ENCODE assay signal across 15 cellular contexts in the genomic region with DNA sequence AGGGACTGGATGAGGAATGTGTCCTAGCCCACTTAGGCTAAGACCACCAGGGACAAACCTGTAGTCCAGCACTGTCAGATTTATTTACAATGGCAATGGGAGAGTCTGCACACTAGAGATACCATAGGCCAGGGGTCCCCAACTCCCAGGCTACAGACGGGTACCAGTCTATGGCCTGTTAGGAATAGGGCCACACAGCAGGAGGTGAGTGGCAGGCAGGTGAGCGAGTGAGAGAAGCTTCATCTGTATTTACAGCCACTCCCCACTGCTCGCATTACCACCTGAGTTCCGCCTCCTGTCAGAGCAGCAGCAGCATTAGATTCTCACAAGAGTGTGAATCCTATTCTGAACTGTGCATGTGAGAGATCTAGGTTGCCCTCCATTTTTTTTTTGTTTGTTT. TPM values are rescaled to one million over a fixed set of nuclear protein-coding genes. Genes with fewer than 3 reads are reported as not detected.
DNase-seq lines count a peak whose midpoint lies in the region; ATAC-seq, FAIRE-seq and TF ChIP-seq lines count a peak whose summit lies in the region.
"Had no signal": no experiment of that assay in that cellular context is flagged by ENCODE, and none has a peak within 500 bp of the region (broad histone marks: within the 10 kb centered on the region; RNA-seq: fewer than 3 reads in every experiment).

No MANE protein-coding gene starts in this region.

- CTCF ChIA-PET in CD4-positive, alpha-beta memory T cell (lab: Charles Lee; ENCODE audit: partially characterized antibody), result no interaction called here

- no peak overlapping the region for H3K27ac ChIP-seq in CD4-positive, CD25-positive, alpha-beta regulatory T cell (ENCODE audit: insufficient read depth, low read length, poor library complexity, severe bottlenecking)
- H3K27ac ChIP-seq in CD4-positive, alpha-beta memory T cell (ENCODE audit: low read depth, low read length), result no peak overlapping the region
- H3K27ac ChIP-seq: BLaER1, left lung, psoas muscle had no signal

- peaks cover 6% of the 10 kb centered on the region for H3K36me3 Mint-ChIP-seq in CD4-positive, CD25-positive, alpha-beta regulatory T cell
- H3K36me3 Mint-ChIP-seq in CD4-positive, alpha-beta memory T cell, result peaks cover 0 to 8% of the 10 kb centered on the region in 2 donors

- TF ChIP-seq CTCF in GM13976 (IDR thresholded peaks at IDR 0.05; ENCODE audit: borderline replicate concordance, control extremely low read depth, extremely low read depth, insufficient read depth, missing control alignments), result no peak

- H3K4me3 ChIP-seq in CD4-positive, CD25-positive, alpha-beta regulatory T cell (ENCODE audit: low read depth, low read length), result no peak overlapping the region
- no peak overlapping the region for H3K4me3 ChIP-seq in CD4-positive, alpha-beta memory T cell (ENCODE audit: low read length in 2 of 2)
- H3K4me3 ChIP-seq in iPS-15b (ENCODE audit: low read depth, low read length), result peak overlapping the region; percentile 9
- H3K4me3 ChIP-seq: BLaER1, left lung, psoas muscle had no signal

- H3K4me1 ChIP-seq in CD4-positive, CD25-positive, alpha-beta regulatory T cell (ENCODE audit: control insufficient read depth, insufficient read depth, low read length, poor library complexity, severe bottlenecking), result peaks cover 16% of the 10 kb centered on the region
- H3K4me1 ChIP-seq in CD4-positive, alpha-beta memory T cell (ENCODE audit: insufficient read depth, low read length), result peaks cover 11% of the 10 kb centered on the region
- peaks cover 12% of the 10 kb centered on the region for H3K4me1 ChIP-seq in iPS-15b (ENCODE audit: control insufficient read depth, insufficient read depth, low read length)

- H3K4me3 Mint-ChIP-seq in CD4-positive, CD25-positive, alpha-beta regulatory T cell, result peak overlapping the region in 3 of 4 donors; percentile 28 to 91 (median 74)
- H3K4me3 Mint-ChIP-seq in CD4-positive, alpha-beta memory T cell, result peak overlapping the region in 4 of 8 donors; percentile 47 to 59 (median 50)
- H3K4me3 Mint-ChIP-seq: dendritic cell treated with granulocyte-macrophage colony-stimulating factor and Interleukin-4, amounts not matched to agents 40 ng/mL and 50 ng/mL, for 4 days had no signal

- no peaks in the 10 kb centered on the region for H3K36me3 ChIP-seq in CD4-positive, CD25-positive, alpha-beta regulatory T cell (ENCODE audit: control insufficient read depth, insufficient read depth, low read length)
- peaks cover 4% of the 10 kb centered on the region for H3K36me3 ChIP-seq in CD4-positive, alpha-beta memory T cell (ENCODE audit: insufficient read depth, low read length)
- no peaks in the 10 kb centered on the region for H3K36me3 ChIP-seq in iPS-15b (ENCODE audit: control insufficient read depth, insufficient read depth, low read length)
- H3K36me3 ChIP-seq: left lung had no signal

- intact Hi-C loops in CD4-positive, alpha-beta memory T cell (cut with micrococcal nuclease), result no loop called here

- in situ Hi-C loops in GM13976 (cut with MboI; ENCODE audit: low sequenced_read_pairs, unreplicated experiment), result no loop called here

- H3K27me3 ChIP-seq in CD4-positive, CD25-positive, alpha-beta regulatory T cell (ENCODE audit: control insufficient read depth, insufficient read depth, low read length), result no peaks in the 10 kb centered on the region
- no peaks in the 10 kb centered on the region for H3K27me3 ChIP-seq in CD4-positive, alpha-beta memory T cell (ENCODE audit: insufficient read depth, low read length)
- no peaks in the 10 kb centered on the region for H3K27me3 ChIP-seq in iPS-15b (ENCODE audit: control insufficient read depth, insufficient read depth, low read length)
- H3K27me3 ChIP-seq: BLaER1, left lung had no signal

- H3K27me3 Mint-ChIP-seq in CD4-positive, CD25-positive, alpha-beta regulatory T cell, result peaks cover 4% of the 10 kb centered on the region
- H3K27me3 Mint-ChIP-seq in CD4-positive, alpha-beta memory T cell, result no peaks in the 10 kb centered on the region
- H3K27me3 Mint-ChIP-seq: dendritic cell treated with granulocyte-macrophage colony-stimulating factor and Interleukin-4, amounts not matched to agents 40 ng/mL and 50 ng/mL, for 4 days had no signal

- peak overlapping the region in 2 of 3 donors; percentile 42 to 78 for H3K27ac Mint-ChIP-seq in CD4-positive, CD25-positive, alpha-beta regulatory T cell
- peak overlapping the region in 4 of 7 donors; percentile 11 to 86 (median 41) for H3K27ac Mint-ChIP-seq in CD4-positive, alpha-beta memory T cell
- H3K27ac Mint-ChIP-seq: dendritic cell treated with granulocyte-macrophage colony-stimulating factor and Interleukin-4, amounts not matched to agents 40 ng/mL and 50 ng/mL, for 4 days had no signal

- no peaks in the 10 kb centered on the region for H3K9me3 ChIP-seq in CD4-positive, CD25-positive, alpha-beta regulatory T cell (ENCODE audit: control insufficient read depth in 2 of 2, low read length in 2 of 2)
- no peaks in the 10 kb centered on the region for H3K9me3 ChIP-seq in CD4-positive, alpha-beta memory T cell (ENCODE audit: control insufficient read depth in 1 of 2, low read length in 2 of 2)
- no peaks in the 10 kb centered on the region for H3K9me3 ChIP-seq in iPS-15b (ENCODE audit: control insufficient read depth, insufficient read depth, low read length)
- H3K9me3 ChIP-seq: BLaER1, left lung, psoas muscle had no signal

- H3K9me3 Mint-ChIP-seq in CD4-positive, CD25-positive, alpha-beta regulatory T cell, result no peaks in the 10 kb centered on the region
- no peaks in the 10 kb centered on the region for H3K9me3 Mint-ChIP-seq in CD4-positive, alpha-beta memory T cell
- H3K9me3 Mint-ChIP-seq: dendritic cell treated with granulocyte-macrophage colony-stimulating factor and Interleukin-4, amounts not matched to agents 40 ng/mL and 50 ng/mL, for 4 days had no signal

- H3K4me1 Mint-ChIP-seq in CD4-positive, CD25-positive, alpha-beta regulatory T cell, result peaks cover 4 to 34% (median 25%) of the 10 kb centered on the region in 4 donors
- peaks cover 18 to 41% (median 21%) of the 10 kb centered on the region in 4 donors for H3K4me1 Mint-ChIP-seq in CD4-positive, alpha-beta memory T cell

- POLR2A ChIA-PET in CD4-positive, alpha-beta memory T cell (lab: Charles Lee; ENCODE audit: partially characterized antibody), result no interaction called here

- no peak for TF ChIP-seq POLR2A in H54 (IDR thresholded peaks at IDR 0.05; ENCODE audit: low read depth, low read length)

- no peak for DNase-seq in CD4-positive, CD25-positive, alpha-beta regulatory T cell
- DNase-seq in CD4-positive, alpha-beta memory T cell, result no peak
- DNase-seq in NCI-H510A treated with DMSO at 0.1 percent for 48 hours (lab: John Stamatoyannopoulos, UW) (peak; percentile 64), NCI-H524 (lab: John Stamatoyannopoulos, UW) (no peak), GM13976 (ENCODE audit: low spot score) (no peak), H54 (ENCODE audit: insufficient read length, low spot score) (no peak)
- DNase-seq: KBM-7; left lung; NCI-H1092 treated with DMSO at 0.1 percent for 48 hours; psoas muscle; stimulated activated CD4-positive, alpha-beta T cell treated with anti-CD3 and anti-CD28 coated beads, Interleukin-15, amount 100 ng/mL, for 24 hours had no signal

- no peak overlapping the region for H3K9ac ChIP-seq in iPS-15b (ENCODE audit: low read depth, low read length)

- no peak for FAIRE-seq in H54 (lab: Jason Lieb, UNC)

- no peak for ATAC-seq in CD4-positive, CD25-positive, alpha-beta regulatory T cell (ENCODE audit: low read depth in 2 of 2)
- ATAC-seq: left lung, psoas muscle, Right ventricle myocardium inferior had no signal

RNA-seq across cellular contexts. Expression of a gene that starts 2.4 kb away (rescaled TPM):
- 2.9 TPM for total RNA-seq in CD4-positive, CD25-positive, alpha-beta regulatory T cell
- polyA plus RNA-seq in CD4-positive, CD25-positive, alpha-beta regulatory T cell, result 1 to 10 TPM; 3.5 to 8.2 (median 6.7) TPM
- 1 to 10 TPM; 5.1 to 7.0 TPM for total RNA-seq in CD4-positive, alpha-beta memory T cell
- 1 to 10 TPM; 4.0 to 8.6 TPM for polyA plus RNA-seq in CD4-positive, alpha-beta memory T cell

RNA-seq across cellular contexts. Expression of a gene that starts 3.1 kb away (rescaled TPM):
- total RNA-seq in CD4-positive, CD25-positive, alpha-beta regulatory T cell, result 6.8 TPM
- under 1 TPM in 3 of 4 donors, not detected in 1; 0.21 to 0.46 (median 0.44) TPM for polyA plus RNA-seq in CD4-positive, CD25-positive, alpha-beta regulatory T cell
- 1 to 10 TPM; 1.3 to 1.7 TPM for total RNA-seq in CD4-positive, alpha-beta memory T cell
- polyA plus RNA-seq in CD4-positive, alpha-beta memory T cell, result under 1 TPM in 1 of 2 donors, not detected in 1; 0.08 TPM

RNA-seq across cellular contexts. Expression of a gene that starts 19.0 kb away (rescaled TPM):
- total RNA-seq in CD4-positive, CD25-positive, alpha-beta regulatory T cell, result 1.4 TPM
- polyA plus RNA-seq in CD4-positive, CD25-positive, alpha-beta regulatory T cell, result 1 to 10 TPM in 1 of 4 donors, under 1 TPM in 3; 0.38 to 1.3 (median 0.61) TPM
- 1 to 10 TPM; 2.4 TPM for total RNA-seq in CD4-positive, alpha-beta memory T cell
- 1 to 10 TPM in 1 of 2 donors, under 1 TPM in 1; 0.37 to 1.5 TPM for polyA plus RNA-seq in CD4-positive, alpha-beta memory T cell

RNA-seq across cellular contexts. Expression of a gene that starts 37.6 kb away (rescaled TPM):
- 35.8 TPM for total RNA-seq in CD4-positive, CD25-positive, alpha-beta regulatory T cell
- polyA plus RNA-seq in CD4-positive, CD25-positive, alpha-beta regulatory T cell, result 10 to 100 TPM; 18.3 to 32.7 (median 24.8) TPM
- total RNA-seq in CD4-positive, alpha-beta memory T cell, result 10 to 100 TPM; 50.9 to 51.0 TPM
- polyA plus RNA-seq in CD4-positive, alpha-beta memory T cell, result 10 to 100 TPM; 20.8 to 21.0 TPM

RNA-seq across cellular contexts. Expression of a gene that starts 43.0 kb away (rescaled TPM):
- 1.5 TPM for total RNA-seq in CD4-positive, CD25-positive, alpha-beta regulatory T cell
- polyA plus RNA-seq in CD4-positive, CD25-positive, alpha-beta regulatory T cell, result under 1 TPM in 1 of 4 donors, not detected in 3; 0.40 TPM
- 1 to 10 TPM; 4.8 to 5.0 TPM for total RNA-seq in CD4-positive, alpha-beta memory T cell
- polyA plus RNA-seq in CD4-positive, alpha-beta memory T cell, result under 1 TPM in 1 of 2 donors, not detected in 1; 0.25 TPM
